ENCODE assay signal across 19 cellular contexts in the genomic region with DNA sequence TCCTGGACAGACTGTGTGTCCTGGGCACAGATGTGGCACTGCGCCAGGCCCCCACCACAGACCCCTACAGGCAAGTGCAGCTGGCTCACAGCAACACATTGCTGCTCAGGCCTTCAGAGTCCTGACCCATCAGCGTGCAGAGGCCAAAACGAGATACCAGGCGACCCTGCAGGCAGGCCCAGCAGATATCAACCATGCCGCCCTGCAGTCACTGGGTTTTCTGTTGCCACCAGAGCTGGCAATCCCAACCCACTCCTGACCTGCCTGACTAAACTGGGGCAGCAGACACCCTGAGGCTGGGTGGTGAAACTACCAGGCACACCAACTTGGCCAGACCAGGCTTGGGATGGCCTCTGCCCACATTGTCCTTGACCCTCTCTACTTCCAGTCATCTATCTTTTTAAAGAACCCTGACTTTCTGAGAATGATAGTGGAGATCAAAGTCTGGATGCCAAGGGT. TPM values are rescaled to one million over a fixed set of nuclear protein-coding genes. Genes with fewer than 3 reads are reported as not detected.
DNase-seq lines count a peak whose midpoint lies in the region; ATAC-seq, FAIRE-seq and TF ChIP-seq lines count a peak whose summit lies in the region.
"Had no signal": no experiment of that assay in that cellular context is flagged by ENCODE, and none has a peak within 500 bp of the region (broad histone marks: within the 10 kb centered on the region; RNA-seq: fewer than 3 reads in every experiment).

No MANE protein-coding gene starts in this region.

- H3K4me3 ChIP-seq in Peyer's patch: no peak overlapping the region
- no peak overlapping the region for H3K4me3 ChIP-seq in esophagus squamous epithelium
- no peak overlapping the region for H3K4me3 ChIP-seq in mucosa of rectum (ENCODE audit: low read length in 2 of 2)

- peaks cover 18% of the 10 kb centered on the region for H3K27me3 Mint-ChIP-seq in activated CD4-positive, alpha-beta T cell treated with anti-CD3 and anti-CD28 coated beads, Interleukin-2, amount 10 ng/mL, durations not matched to agents 24 days and 14 days

- no peaks in the 10 kb centered on the region for H3K36me3 Mint-ChIP-seq in activated CD4-positive, alpha-beta T cell treated with anti-CD3 and anti-CD28 coated beads, Interleukin-2, amount 10 ng/mL, durations not matched to agents 24 days and 14 days (ENCODE audit: low read depth)

- WGBS in esophagus squamous epithelium, 2 donors: 65% methylated on average over 5 of the region's 5 CpGs; no CpG with 5 or more reads in 1 of the 2 donors

- no peak overlapping the region for H3K4me3 Mint-ChIP-seq in activated CD4-positive, alpha-beta T cell treated with anti-CD3 and anti-CD28 coated beads, Interleukin-2, amount 10 ng/mL, durations not matched to agents 24 days and 14 days
- H3K4me3 Mint-ChIP-seq: activated naive CD4-positive, alpha-beta T cell treated with anti-CD3 and anti-CD28 coated beads for 36 hours; immature natural killer cell had no signal

- H3K27me3 ChIP-seq in Peyer's patch (no peaks in the 10 kb centered on the region), esophagus squamous epithelium (no peaks in the 10 kb centered on the region), mucosa of rectum (ENCODE audit: control insufficient read depth in 2 of 2, insufficient read depth in 2 of 2, low read length in 2 of 2) (no peaks in the 10 kb centered on the region)

- H3K27ac Mint-ChIP-seq in activated CD4-positive, alpha-beta T cell treated with anti-CD3 and anti-CD28 coated beads, Interleukin-2, amount 10 ng/mL, durations not matched to agents 24 days and 14 days: no peak overlapping the region
- H3K27ac Mint-ChIP-seq: activated naive CD4-positive, alpha-beta T cell treated with anti-CD3 and anti-CD28 coated beads for 36 hours; immature natural killer cell had no signal

- no peaks in the 10 kb centered on the region for H3K4me1 Mint-ChIP-seq in activated CD4-positive, alpha-beta T cell treated with anti-CD3 and anti-CD28 coated beads, Interleukin-2, amount 10 ng/mL, durations not matched to agents 24 days and 14 days
- H3K4me1 Mint-ChIP-seq: immature natural killer cell had no signal

- no peak overlapping the region for H3K9ac ChIP-seq in mucosa of rectum (ENCODE audit: low read depth in 1 of 2, low read length in 2 of 2)

- peak overlapping the region in 3 of 4 donors; percentile 25 to 72 (median 31) for H3K27ac ChIP-seq in Peyer's patch
- peak overlapping the region in 3 of 4 donors; percentile 18 to 83 (median 50) for H3K27ac ChIP-seq in esophagus squamous epithelium
- peak overlapping the region; percentile 25 to 50 for H3K27ac ChIP-seq in mucosa of rectum (ENCODE audit: low read depth in 2 of 2, low read length in 2 of 2)
- H3K27ac ChIP-seq in substantia nigra (ENCODE audit: low read depth, low read length, poor library complexity, severe bottlenecking): peak overlapping the region; percentile 55

- no peak for TF ChIP-seq CTCF in Peyer's patch (IDR thresholded peaks at IDR 0.05)
- TF ChIP-seq CTCF in esophagus squamous epithelium (IDR thresholded peaks at IDR 0.05): no peak

- H3K9me3 Mint-ChIP-seq in activated CD4-positive, alpha-beta T cell treated with anti-CD3 and anti-CD28 coated beads, Interleukin-2, amount 10 ng/mL, durations not matched to agents 24 days and 14 days: no peaks in the 10 kb centered on the region
- H3K9me3 Mint-ChIP-seq: activated naive CD4-positive, alpha-beta T cell treated with anti-CD3 and anti-CD28 coated beads for 36 hours; immature natural killer cell had no signal

- intact Hi-C loops in esophagus squamous epithelium (cut with DNase I): no loop called here
- intact Hi-C loops in activated CD4-positive, alpha-beta T cell treated with anti-CD3 and anti-CD28 coated beads, Interleukin-2, amount 10 ng/mL, durations not matched to agents 24 days and 14 days (cut with micrococcal nuclease): no loop called here

- H3K9me3 ChIP-seq in Peyer's patch: no peaks in the 10 kb centered on the region
- H3K9me3 ChIP-seq in esophagus squamous epithelium: no peaks in the 10 kb centered on the region
- H3K9me3 ChIP-seq in mucosa of rectum (ENCODE audit: control insufficient read depth in 2 of 2, low read length in 2 of 2): no peaks in the 10 kb centered on the region

- H3K4me1 ChIP-seq in Peyer's patch: peaks cover 0 to 41% (median 0%) of the 10 kb centered on the region in 4 donors
- H3K4me1 ChIP-seq in esophagus squamous epithelium: peaks cover 12 to 55% (median 33%) of the 10 kb centered on the region in 3 donors
- H3K4me1 ChIP-seq in mucosa of rectum (ENCODE audit: control insufficient read depth in 2 of 2, insufficient read depth in 2 of 2, low read length in 2 of 2): peaks cover 11 to 15% of the 10 kb centered on the region in 2 donors

- FAIRE-seq in frontal cortex (lab: Jason Lieb, UNC): no peak

- H3K36me3 ChIP-seq in Peyer's patch (peaks cover 0 to 5% (median 0%) of the 10 kb centered on the region in 3 donors), esophagus squamous epithelium (peaks cover 0 to 18% (median 0%) of the 10 kb centered on the region in 3 donors), mucosa of rectum (ENCODE audit: control insufficient read depth in 2 of 2, insufficient read depth in 2 of 2, low read length in 2 of 2) (no peaks in the 10 kb centered on the region)

- no peak for ATAC-seq in HG03571 (IDR thresholded peaks at IDR 0.05; ENCODE audit: unreplicated experiment)
- ATAC-seq: activated CD4-positive, CD25-positive, alpha-beta regulatory T cell treated with anti-CD3 and anti-CD28 coated beads, Interleukin-2, amount 50 U/mL, for 24 hours had no signal

- DNase-seq in Peyer's patch (no peak), esophagus squamous epithelium (lab: John Stamatoyannopoulos, UW) (no peak), substantia nigra (lab: John Stamatoyannopoulos, UW) (no peak), frontal cortex (ENCODE audit: low spot score in 2 of 2) (no peak), NAMALWA (ENCODE audit: low spot score) (no peak)
- no peak for DNase-seq in activated CD4-positive, alpha-beta T cell treated with anti-CD3 and anti-CD28 coated beads, Interleukin-2, amount 10 ng/mL, durations not matched to agents 24 days and 14 days
- DNase-seq: activated CD8-positive, alpha-beta memory T cell treated with anti-CD3 and anti-CD28 coated beads, Interleukin-2, amount 50 U/mL, for 48 hours; activated naive CD4-positive, alpha-beta T cell treated with anti-CD3 and anti-CD28 coated beads for 36 hours; DMS 273 treated with DMSO at 0.1 percent for 48 hours; foreskin melanocyte; GOT3; immature natural killer cell; NCI-H1092 treated with DMSO at 0.1 percent for 48 hours; RPMI8226; stimulated activated CD4-positive, alpha-beta T cell treated with anti-CD3 and anti-CD28 coated beads, Interleukin-2, amount 100 ng/mL, for 24 hours; T-helper 2 cell had no signal

- TF ChIP-seq POLR2A in Peyer's patch (IDR thresholded peaks at IDR 0.05): no peak
- TF ChIP-seq POLR2A in esophagus squamous epithelium (IDR thresholded peaks at IDR 0.05): no peak

RNA-seq across cellular contexts. Expression of a gene that starts 20.3 kb away (rescaled TPM):
- total RNA-seq in Peyer's patch (10 to 100 TPM in 2 of 4 donors, 1 to 10 TPM in 2; 2.8 to 39.6 (median 9.3) TPM), esophagus squamous epithelium (10 to 100 TPM in 1 of 4 donors, 1 to 10 TPM in 3; 2.2 to 26.1 (median 6.4) TPM), frontal cortex (4.1 TPM)
- 0.66 and 1.4 TPM in 2 replicates for total RNA-seq in activated CD4-positive, alpha-beta T cell treated with anti-CD3 and anti-CD28 coated beads, Interleukin-2, amount 10 ng/mL, durations not matched to agents 24 days and 14 days
